Comparison of ENCODE assay signal across 15 cellular contexts in the genomic region with DNA sequence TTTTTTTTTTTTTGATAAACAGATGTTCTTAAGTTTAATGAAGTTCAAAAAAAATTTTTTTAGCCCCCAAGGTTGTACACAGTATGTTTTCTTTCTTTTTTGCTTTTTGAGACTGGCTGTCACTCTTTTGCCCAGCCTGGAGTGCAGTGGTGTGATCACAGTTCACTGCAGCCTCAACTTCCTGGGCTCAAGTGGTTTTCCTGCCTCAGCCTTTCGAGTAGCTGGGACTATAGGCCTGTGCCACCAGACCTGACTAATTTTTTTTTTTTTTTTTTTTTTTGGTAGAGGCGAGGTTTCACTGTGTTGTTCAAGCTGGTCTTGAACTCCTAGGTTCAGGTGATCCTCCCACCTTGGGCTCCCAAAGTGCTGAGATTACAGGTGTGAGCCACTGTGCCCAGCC. TPM values are rescaled to one million over a fixed set of nuclear protein-coding genes. Genes with fewer than 3 reads are reported as not detected.
DNase-seq lines count a peak whose midpoint lies in the region; FAIRE-seq and TF ChIP-seq lines count a peak whose summit lies in the region.
"Had no signal": no experiment of that assay in that cellular context is flagged by ENCODE, and none has a peak within 500 bp of the region (broad histone marks: within the 10 kb centered on the region; RNA-seq: fewer than 3 reads in every experiment).

No MANE protein-coding gene starts in this region.

- H3K36me3 Mint-ChIP-seq in HFFc6 (ENCODE audit: low read depth): no peaks in the 10 kb centered on the region

- peak; percentile 3 for DNase-seq in NCI-H2029 (lab: John Stamatoyannopoulos, UW)
- DNase-seq in NCI-H2029 treated with DMSO at 0.1 percent for 48 hours (lab: John Stamatoyannopoulos, UW): no peak
- peak; percentile 30 for DNase-seq in NCI-H2171 treated with DMSO at 0.1 percent for 48 hours (lab: John Stamatoyannopoulos, UW)
- peak; percentile 8 for DNase-seq in kidney
- no peak for DNase-seq in left ventricle myocardium inferior
- no peak for DNase-seq in HFFc6
- no peak for DNase-seq in SIG-M5 (lab: John Stamatoyannopoulos, UW)
- DNase-seq: activated CD8-positive, alpha-beta memory T cell treated with anti-CD3 and anti-CD28 coated beads, Interleukin-2, amount 50 U/mL, for 4 hours; caudate nucleus; effector CD8-positive, alpha-beta T cell; mammary epithelial cell; NCI-H226; nephron progenitor cell; retina had no signal

- H3K9me3 Mint-ChIP-seq in HFFc6: no peaks in the 10 kb centered on the region

- H3K27me3 Mint-ChIP-seq in HFFc6 (ENCODE audit: insufficient read depth): no peaks in the 10 kb centered on the region; the same call in 1 of the 2 replicates

- H3K9me3 ChIP-seq in DOHH2 (ENCODE audit: control insufficient read depth, insufficient read depth, low read length) (no peaks in the 10 kb centered on the region), kidney (ENCODE audit: control insufficient read depth in 1 of 2, low read length in 2 of 2) (no peaks in the 10 kb centered on the region), left ventricle myocardium inferior (replicated peaks) (no peaks in the 10 kb centered on the region)

- peak overlapping the region; percentile 18 for H3K4me2 ChIP-seq in DOHH2 (ENCODE audit: low read length)

- H3K4me1 ChIP-seq in DOHH2 (ENCODE audit: control insufficient read depth, low read length) (peaks cover 13% of the 10 kb centered on the region), kidney (ENCODE audit: control insufficient read depth in 1 of 2, insufficient read depth in 1 of 2, low read depth in 1 of 2, low read length in 2 of 2) (no peaks in the 10 kb centered on the region), left ventricle myocardium inferior (no peaks in the 10 kb centered on the region)

- H4K20me1 ChIP-seq in DOHH2 (ENCODE audit: control insufficient read depth, insufficient read depth, low read depth, low read length): no peaks in the 10 kb centered on the region

- no peak overlapping the region for H3K27ac Mint-ChIP-seq in HFFc6
- H3K27ac Mint-ChIP-seq: nephron progenitor cell had no signal

- H3K9me2 ChIP-seq in DOHH2 (replicated peaks; ENCODE audit: control insufficient read depth, low read length): no peaks in the 10 kb centered on the region

- no peaks in the 10 kb centered on the region; the same call in 1 of the 2 replicates for H3F3A ChIP-seq in DOHH2 (ENCODE audit: control insufficient read depth, insufficient read depth)

- no peak for FAIRE-seq in kidney (lab: Jason Lieb, UNC)

- H3K79me2 ChIP-seq in DOHH2 (ENCODE audit: control insufficient read depth, low read length): no peaks in the 10 kb centered on the region

- TF ChIP-seq CTCF in DOHH2 (IDR thresholded peaks at IDR 0.05; ENCODE audit: low read depth, low read length, poor library complexity, severe bottlenecking): no peak
- TF ChIP-seq CTCF in kidney (IDR thresholded peaks at IDR 0.05; ENCODE audit: borderline replicate concordance, extremely low read depth, insufficient read depth): no peak
- no peak for TF ChIP-seq CTCF in left ventricle myocardium inferior (IDR thresholded peaks at IDR 0.05; ENCODE audit: borderline replicate concordance)
- no peak for TF ChIP-seq CTCF in HFFc6 (IDR thresholded peaks at IDR 0.05)

- no peaks in the 10 kb centered on the region for H3K36me3 ChIP-seq in DOHH2 (ENCODE audit: control insufficient read depth, low read length)
- no peaks in the 10 kb centered on the region for H3K36me3 ChIP-seq in kidney (ENCODE audit: control insufficient read depth in 1 of 2, insufficient read depth in 2 of 2, low read length in 2 of 2)
- H3K36me3 ChIP-seq in left ventricle myocardium inferior: no peaks in the 10 kb centered on the region

- H3K4me3 Mint-ChIP-seq in HFFc6: no peak overlapping the region
- H3K4me3 Mint-ChIP-seq: nephron progenitor cell had no signal

- no peak overlapping the region for H3K27ac ChIP-seq in DOHH2 (ENCODE audit: low read depth, low read length)
- no peak overlapping the region for H3K27ac ChIP-seq in kidney (ENCODE audit: low read depth in 2 of 2, low read length in 2 of 2)
- H3K27ac ChIP-seq in left ventricle myocardium inferior (replicated peaks): no peak overlapping the region

- H3K9ac ChIP-seq in kidney (ENCODE audit: low read length in 2 of 2): no peak overlapping the region

- H3K27me3 ChIP-seq in DOHH2 (ENCODE audit: control insufficient read depth, low read length) (no peaks in the 10 kb centered on the region), left ventricle myocardium inferior (ENCODE audit: low read depth) (no peaks in the 10 kb centered on the region)

- H3K4me1 Mint-ChIP-seq in HFFc6 (ENCODE audit: low read depth): peaks cover 15% of the 10 kb centered on the region
- H3K4me1 Mint-ChIP-seq: nephron progenitor cell had no signal

- no peak overlapping the region for H3K4me3 ChIP-seq in DOHH2 (ENCODE audit: low read length)
- H3K4me3 ChIP-seq in kidney (ENCODE audit: low read length in 2 of 2): no peak overlapping the region
- H3K4me3 ChIP-seq in left ventricle myocardium inferior: no peak overlapping the region

- intact Hi-C loops in kidney (cut with DNase I) (no loop called here), left ventricle myocardium inferior (cut with micrococcal nuclease) (no loop called here)

RNA-seq across cellular contexts. Expression of a gene that starts 12.8 kb away (rescaled TPM):
- total RNA-seq in kidney (16.5 TPM), left ventricle myocardium inferior (19.6 TPM)
- polyA plus RNA-seq in kidney (ENCODE audit: insufficient read depth, low read depth, low replicate concordance): 46.3 TPM
- total RNA-seq in HFFc6 (2021; fragmentation: NEBNext Ultra II Directional; extraction: Animal tissue kit (Norgen Biotek cat#: 25700)): 10 to 100 TPM; 28.2 to 35.0 (median 30.8) TPM

RNA-seq across cellular contexts. Expression of a gene that starts 57.8 kb away (rescaled TPM):
- total RNA-seq in kidney (41.5 TPM), left ventricle myocardium inferior (18.2 TPM)
- 14.5 TPM for polyA plus RNA-seq in kidney (ENCODE audit: insufficient read depth, low read depth, low replicate concordance)
- total RNA-seq in HFFc6 (2021; fragmentation: NEBNext Ultra II Directional; extraction: Animal tissue kit (Norgen Biotek cat#: 25700)): 10 to 100 TPM; 22.4 to 28.6 (median 25.3) TPM

Comparison
In these comparisons a context has a peak if more than half of its experiments do, and no peak if none do; other contexts are left out.
1. DNase-seq: peak in NCI-H2029 (single experiment), NCI-H2171 treated with DMSO at 0.1 percent for 48 hours (single experiment) and kidney (single experiment); none in NCI-H2029 treated with DMSO at 0.1 percent for 48 hours (single experiment), left ventricle myocardium inferior (single experiment), HFFc6 (single experiment) and SIG-M5 (single experiment).